In genomic region chr10:5419466-5420094, GRCh38 we compare ENCODE assay signal across 21 cellular contexts. TPM values are rescaled to one million over a fixed set of nuclear protein-coding genes. Genes with fewer than 3 reads are reported as not detected.
"Had no signal": no experiment of that assay in that cellular context is flagged by ENCODE, and none has a peak within 500 bp of the region (broad histone marks: within the 10 kb centered on the region; RNA-seq: fewer than 3 reads in every experiment).

No MANE protein-coding gene starts in this region.

- H3K4me1 ChIP-seq: foreskin keratinocyte had no signal

- H3K27me3 ChIP-seq: foreskin keratinocyte had no signal

- ATAC-seq: activated CD8-positive, alpha-beta memory T cell treated with anti-CD3 and anti-CD28 coated beads, Interleukin-2, amount 10 ng/mL, durations not matched to agents 7 days and 5 days; foreskin keratinocyte; left ventricle myocardium superior; stimulated activated naive CD8-positive, alpha-beta T cell treated with anti-CD3 and anti-CD28 coated beads, Interleukin-15, Interleukin-2, amounts not matched to agents 100 U/mL and 50 U/mL, for 24 hours had no signal

- FAIRE-seq: small intestine had no signal

- H3K27ac ChIP-seq: foreskin keratinocyte had no signal

- DNase-seq: activated CD4-positive, alpha-beta memory T cell treated with anti-CD3 and anti-CD28 coated beads for 36 hours; activated CD4-positive, alpha-beta T cell treated with anti-CD3 and anti-CD28 coated beads for 1 hour; activated CD8-positive, alpha-beta memory T cell treated with anti-CD3 and anti-CD28 coated beads, Interleukin-2, amount 10 ng/mL, durations not matched to agents 7 days and 5 days; activated naive CD4-positive, alpha-beta T cell treated with anti-CD3 and anti-CD28 coated beads, Interleukin-2, amount 10 ng/mL, durations not matched to agents 7 days and 5 days; activated T-cell treated with anti-CD3 and anti-CD28 coated beads, Interleukin-2, amount 50 U/mL, for 1 hour; cerebellar nuclear complex; dermis blood vessel endothelial cell; endodermal cell; foreskin keratinocyte; kidney glomerular epithelial cell; left ventricle myocardium superior; mesenchymal stem cell; nephron progenitor cell; occipital lobe; small intestine; stimulated activated CD4-positive, alpha-beta T cell treated with anti-CD3 and anti-CD28 coated beads, Interleukin-4, amount 100 ng/mL, for 4 hours; stimulated activated CD8-positive, alpha-beta memory T cell treated with anti-CD3 and anti-CD28 coated beads, Interleukin-4, amount 100 ng/mL, for 48 hours; stimulated activated naive CD8-positive, alpha-beta T cell treated with anti-CD3 and anti-CD28 coated beads, Interleukin-15, Interleukin-2, amounts not matched to agents 100 U/mL and 50 U/mL, for 24 hours; trophoblast cell had no signal

RNA-seq across cellular contexts. Expression of gene TUBAL3, which starts 15.0 kb away (rescaled TPM):
- total RNA-seq: activated CD4-positive, alpha-beta memory T cell treated with anti-CD3 and anti-CD28 coated beads for 36 hours; activated CD8-positive, alpha-beta memory T cell treated with anti-CD3 and anti-CD28 coated beads, Interleukin-2, amount 10 ng/mL, durations not matched to agents 7 days and 5 days; endodermal cell; occipital lobe; posterior vena cava; T-helper 1 cell treated with Interleukin-12 subunit alpha and Interleukin-12 subunit beta and Interleukin-4 antibody, amounts not matched to agents 30 ng/mL and 1 ng/mL, for 36 hours had no signal

RNA-seq across cellular contexts. Expression of gene UCN3, which starts 54.8 kb away (rescaled TPM):
- total RNA-seq: activated CD4-positive, alpha-beta memory T cell treated with anti-CD3 and anti-CD28 coated beads for 36 hours; activated CD8-positive, alpha-beta memory T cell treated with anti-CD3 and anti-CD28 coated beads, Interleukin-2, amount 10 ng/mL, durations not matched to agents 7 days and 5 days; dermis blood vessel endothelial cell; endodermal cell; foreskin keratinocyte; left ventricle myocardium superior; occipital lobe; posterior vena cava; T-helper 1 cell treated with Interleukin-12 subunit alpha and Interleukin-12 subunit beta and Interleukin-4 antibody, amounts not matched to agents 30 ng/mL and 1 ng/mL, for 36 hours had no signal
